Comparison of ENCODE assay signal across 14 cellular contexts in the genomic region with DNA sequence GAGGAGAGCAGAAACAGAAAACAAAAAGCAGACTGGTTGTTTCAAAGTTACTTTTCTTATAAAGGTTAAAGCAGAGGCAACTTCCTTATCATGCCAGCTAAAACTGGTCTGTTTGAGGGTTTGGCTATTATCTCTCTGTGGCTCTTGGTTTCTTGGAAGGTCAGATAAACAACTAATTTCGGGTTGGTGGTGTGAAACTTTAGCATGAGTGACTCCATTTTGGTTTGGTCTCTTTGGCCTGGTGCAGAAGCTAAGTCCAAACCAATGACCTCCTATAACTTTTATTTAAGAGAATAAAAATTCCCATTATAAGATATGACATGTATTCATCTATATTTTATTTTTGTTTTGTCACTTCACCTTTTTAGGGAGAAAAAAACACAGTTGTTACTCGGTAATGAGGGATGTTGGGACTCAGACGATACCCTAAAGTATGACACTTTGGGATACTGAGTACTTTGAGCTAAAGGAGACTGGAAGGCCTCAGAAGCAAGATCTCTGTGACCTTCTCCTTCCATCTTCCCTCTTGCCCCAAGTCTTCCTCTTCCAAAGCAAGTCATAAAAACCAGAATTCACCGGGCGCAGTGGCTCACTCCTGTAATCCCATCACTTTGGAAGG.
"Had no signal": no experiment of that assay in that cellular context is flagged by ENCODE, and none has a peak within 500 bp of the region (broad histone marks: within the 10 kb centered on the region; RNA-seq: fewer than 3 reads in every experiment).

No MANE protein-coding gene starts in this region.

- H3K36me3 ChIP-seq: neural progenitor cell, pancreas, thoracic aorta had no signal

- H3K27me3 ChIP-seq: body of pancreas, neural progenitor cell, pancreas had no signal

- H3K4me3 ChIP-seq: body of pancreas, mucosa of descending colon, neural progenitor cell, pancreas, thoracic aorta had no signal

- H3K4me2 ChIP-seq: neural progenitor cell had no signal

- DNase-seq: activated CD4-positive, alpha-beta T cell treated with anti-CD3 and anti-CD28 coated beads for 1 hour; amniotic stem cell; body of pancreas; caudate nucleus; effector memory CD8-positive, alpha-beta T cell; mucosa of descending colon; naive B cell; pancreas; stimulated activated CD4-positive, alpha-beta T cell treated with anti-CD3 and anti-CD28 coated beads, Interleukin-4, amount 100 ng/mL, for 24 hours; T-cell had no signal

- H3K27ac ChIP-seq: body of pancreas, neural progenitor cell, pancreas, thoracic aorta, VCaP had no signal

- H3K4me1 ChIP-seq: body of pancreas, neural progenitor cell, pancreas had no signal

- H3K9ac ChIP-seq: neural progenitor cell had no signal

- ATAC-seq: body of pancreas; effector memory CD8-positive, alpha-beta T cell; mucosa of descending colon; pancreas; stimulated activated effector memory CD8-positive, alpha-beta T cell treated with anti-CD3 and anti-CD28 coated beads, Interleukin-12 subunit alpha, Interleukin-12 subunit beta, amount 100 ng/mL, for 72 hours; T-cell had no signal
